18 cellular contexts compared by ENCODE assay signal in the genomic region with DNA sequence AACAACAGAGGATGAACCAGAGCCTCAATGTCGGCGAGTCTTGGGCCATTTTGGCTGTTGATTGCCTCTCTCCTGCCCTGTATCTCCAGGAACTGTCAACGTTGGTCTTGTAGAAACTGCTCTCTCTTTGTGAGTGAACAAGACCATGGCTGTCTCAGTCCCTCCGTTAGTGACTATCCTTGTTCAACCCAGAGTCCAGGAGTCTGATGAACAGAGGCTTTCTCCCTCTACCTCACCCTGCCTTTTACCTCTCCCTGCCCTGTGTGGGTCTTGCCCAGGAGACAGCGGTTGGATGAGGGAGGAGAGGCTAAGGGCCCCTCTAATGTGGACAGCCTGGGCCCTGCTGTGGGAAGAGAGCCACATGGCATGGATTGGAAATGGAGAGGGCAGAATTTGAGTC. TPM values are rescaled to one million over a fixed set of nuclear protein-coding genes. Genes with fewer than 3 reads are reported as not detected.
DNase-seq lines count a peak whose midpoint lies in the region; ATAC-seq and TF ChIP-seq lines count a peak whose summit lies in the region.
"Had no signal": no experiment of that assay in that cellular context is flagged by ENCODE, and none has a peak within 500 bp of the region (broad histone marks: within the 10 kb centered on the region; RNA-seq: fewer than 3 reads in every experiment).

No MANE protein-coding gene starts in this region.

- no peak overlapping the region for H3K9ac ChIP-seq in MM.1S (ENCODE audit: low read length)
- no peak overlapping the region for H3K9ac ChIP-seq in trophoblast cell (ENCODE audit: low read length)

- no peak for DNase-seq in activated CD8-positive, alpha-beta memory T cell treated with anti-CD3 and anti-CD28 coated beads, Interleukin-2, amount 10 ng/mL, durations not matched to agents 7 days and 5 days
- no peak for DNase-seq in activated CD8-positive, alpha-beta memory T cell treated with anti-CD3 and anti-CD28 coated beads, Interleukin-2, amount 50 U/mL, for 4 hours
- DNase-seq in MM.1S (no peak), trophoblast cell (no peak), epidermal melanocyte (ENCODE audit: insufficient read length, low spot score) (no peak), thyroid gland (no peak)
- DNase-seq in stimulated activated CD4-positive, alpha-beta T cell treated with anti-CD3 and anti-CD28 coated beads, Interleukin-2, amount 100 ng/mL, for 48 hours, result no peak
- DNase-seq: ACHN; activated effector memory CD4-positive, alpha-beta T cell treated with Interleukin-2 at 50 U/mL for 16 hours; DMS79; HCEC 1CT; heart right ventricle; lower lobe of right lung; NCI-H1417; NCI-H524 treated with DMSO at 0.1 percent for 48 hours; stimulated activated CD4-positive, alpha-beta T cell treated with anti-CD3 and anti-CD28 coated beads, Interleukin-1b, Interleukin-23, amount 100 ng/mL, for 48 hours; uterus had no signal

- H3K27me3 ChIP-seq in MM.1S (replicated peaks; ENCODE audit: insufficient read depth, low read length) (no peaks in the 10 kb centered on the region), trophoblast cell (ENCODE audit: insufficient read depth, low read length) (no peaks in the 10 kb centered on the region), thyroid gland (no peaks in the 10 kb centered on the region)
- H3K27me3 ChIP-seq: heart right ventricle, uterus had no signal

- H3K27ac ChIP-seq in MM.1S (ENCODE audit: low read length) (peak overlapping the region; percentile 98), trophoblast cell (ENCODE audit: low read depth, low read length) (no peak overlapping the region), thyroid gland (no peak overlapping the region)
- H3K27ac ChIP-seq: lower lobe of right lung, uterus had no signal

- H3K23ac ChIP-seq in trophoblast cell (ENCODE audit: low read length), result no peak overlapping the region

- peak overlapping the region; percentile 14 for H3K18ac ChIP-seq in trophoblast cell (ENCODE audit: low read length)

- H2AFZ ChIP-seq in MM.1S (ENCODE audit: low read length) (no peak overlapping the region), trophoblast cell (ENCODE audit: insufficient read depth, low read length, poor library complexity) (peak overlapping the region; percentile 23)

- H3K27ac Mint-ChIP-seq in activated CD8-positive, alpha-beta memory T cell treated with anti-CD3 and anti-CD28 coated beads, Interleukin-2, amount 10 ng/mL, durations not matched to agents 7 days and 5 days, result peak overlapping the region; percentile 94
- H3K27ac Mint-ChIP-seq in brain, result peak overlapping the region in 3 of 5 experiments; percentile 25 to 64 (median 37)

- CTCF ChIA-PET in activated CD8-positive, alpha-beta memory T cell treated with anti-CD3 and anti-CD28 coated beads, Interleukin-2, amount 10 ng/mL, durations not matched to agents 7 days and 5 days (lab: Charles Lee), result interaction anchor here (1.5 to 11.3 kb wide), 2 partner anchors 10 to 360 kb away, joined by 3 to 166 read pairs; no protein-coding TSS in a partner anchor

- peaks cover 10% of the 10 kb centered on the region for H3K79me1 ChIP-seq in trophoblast cell (ENCODE audit: low read length)

- H3K4me2 ChIP-seq in MM.1S (ENCODE audit: low read depth, low read length) (peak overlapping the region; percentile 71; the same call in 1 of the 2 replicates), trophoblast cell (ENCODE audit: low read length) (no peak overlapping the region)

- no peak overlapping the region for H3K4ac ChIP-seq in trophoblast cell (ENCODE audit: low read depth, low read length)

- peaks cover 100% of the 10 kb centered on the region for H3K4me1 Mint-ChIP-seq in activated CD8-positive, alpha-beta memory T cell treated with anti-CD3 and anti-CD28 coated beads, Interleukin-2, amount 10 ng/mL, durations not matched to agents 7 days and 5 days
- peaks cover 94% of the 10 kb centered on the region for H3K4me1 Mint-ChIP-seq in brain

- H3K36me3 Mint-ChIP-seq in activated CD8-positive, alpha-beta memory T cell treated with anti-CD3 and anti-CD28 coated beads, Interleukin-2, amount 10 ng/mL, durations not matched to agents 7 days and 5 days, result peaks cover 12% of the 10 kb centered on the region
- no peaks in the 10 kb centered on the region for H3K36me3 Mint-ChIP-seq in brain

- peak overlapping the region; percentile 15 for H2BK120ac ChIP-seq in trophoblast cell (ENCODE audit: insufficient read depth, low read length, poor library complexity)

- intact Hi-C loops in thyroid gland (cut with DNase I), result no loop called here

- no peak for ATAC-seq in activated CD8-positive, alpha-beta memory T cell treated with anti-CD3 and anti-CD28 coated beads, Interleukin-2, amount 10 ng/mL, durations not matched to agents 7 days and 5 days

- H3K27me3 Mint-ChIP-seq in activated CD8-positive, alpha-beta memory T cell treated with anti-CD3 and anti-CD28 coated beads, Interleukin-2, amount 10 ng/mL, durations not matched to agents 7 days and 5 days, result no peaks in the 10 kb centered on the region
- no peaks in the 10 kb centered on the region for H3K27me3 Mint-ChIP-seq in brain

- no peak for TF ChIP-seq CTCF in MM.1S (IDR thresholded peaks at IDR 0.05; ENCODE audit: low read length)
- TF ChIP-seq CTCF in brain (conservative IDR thresholded peaks at IDR 0.05), result no peak
- no peak for TF ChIP-seq CTCF in thyroid gland (IDR thresholded peaks at IDR 0.05)

- no peak overlapping the region for H4K12ac ChIP-seq in trophoblast cell (ENCODE audit: low read depth, low read length)

- no peaks in the 10 kb centered on the region for H3K9me2 ChIP-seq in MM.1S (replicated peaks; ENCODE audit: insufficient read depth, low read length)

- H3K4me3 ChIP-seq in MM.1S (ENCODE audit: low read length) (no peak overlapping the region), trophoblast cell (ENCODE audit: low read depth, low read length) (no peak overlapping the region), thyroid gland (replicated peaks in 1 of 3) (no peak overlapping the region)
- H3K4me3 ChIP-seq: heart right ventricle, lower lobe of right lung, uterus had no signal

- no CpG with 5 or more reads among the region's 5 CpGs for WGBS in trophoblast cell (ENCODE audit: extremely low coverage, insufficient coverage, insufficient read length)
- 98% methylated on average over 5 of the region's 5 CpGs for WGBS in thyroid gland, 2 donors

- H3K4me1 ChIP-seq in MM.1S (ENCODE audit: low read length) (peaks cover 100% of the 10 kb centered on the region), trophoblast cell (ENCODE audit: control insufficient read depth in 1 of 2, insufficient read depth in 2 of 2, low read length in 2 of 2) (peaks cover 20 to 21% of the 10 kb centered on the region in 2 experiments), thyroid gland (peaks cover 8 to 35% of the 10 kb centered on the region in 2 donors)

- peak overlapping the region; percentile 28 for H2BK5ac ChIP-seq in trophoblast cell (ENCODE audit: low read depth, low read length, poor library complexity)

- H3K9me3 Mint-ChIP-seq in activated CD8-positive, alpha-beta memory T cell treated with anti-CD3 and anti-CD28 coated beads, Interleukin-2, amount 10 ng/mL, durations not matched to agents 7 days and 5 days (ENCODE audit: low read depth), result no peaks in the 10 kb centered on the region
- H3K9me3 Mint-ChIP-seq in brain, result no peaks in the 10 kb centered on the region

- TF ChIP-seq POLR2A in thyroid gland (IDR thresholded peaks at IDR 0.05), result no peak

- peaks cover 100% of the 10 kb centered on the region for H3K79me2 ChIP-seq in MM.1S (ENCODE audit: low read length)
- peaks cover 7% of the 10 kb centered on the region for H3K79me2 ChIP-seq in trophoblast cell (ENCODE audit: control insufficient read depth, insufficient read depth, low read length, poor library complexity)

- peak overlapping the region; percentile 25 for H4K8ac ChIP-seq in trophoblast cell (ENCODE audit: low read depth, low read length)

- 0 out of 2 replicates have a peak, but pooled peaks cover 2% of the 10 kb centered on the region for H3K36me3 ChIP-seq in MM.1S (replicated peaks; ENCODE audit: insufficient read depth, low read length)
- H3K36me3 ChIP-seq in trophoblast cell (ENCODE audit: control insufficient read depth in 1 of 2, insufficient read depth in 2 of 2, low read length in 2 of 2), result no peaks in the 10 kb centered on the region
- H3K36me3 ChIP-seq in thyroid gland, result no peaks in the 10 kb centered on the region
- H3K36me3 ChIP-seq: heart right ventricle, lower lobe of right lung, uterus had no signal

- no peaks in the 10 kb centered on the region for H4K20me1 ChIP-seq in MM.1S (ENCODE audit: insufficient read depth, low read length)

- peaks cover 78% of the 10 kb centered on the region for H3F3A ChIP-seq in MM.1S (ENCODE audit: insufficient read depth, low read length)

- peak overlapping the region; percentile 17 for H3K14ac ChIP-seq in trophoblast cell (ENCODE audit: low read length)

- H3K9me3 ChIP-seq in MM.1S (replicated peaks; ENCODE audit: insufficient read depth, low read length), result no peaks in the 10 kb centered on the region
- H3K9me3 ChIP-seq in trophoblast cell (ENCODE audit: insufficient read depth, low read depth, low read length), result peaks cover 4% of the 10 kb centered on the region
- H3K9me3 ChIP-seq in thyroid gland, result no peaks in the 10 kb centered on the region
- H3K9me3 ChIP-seq: heart right ventricle, lower lobe of right lung, uterus had no signal

- H2AK5ac ChIP-seq in trophoblast cell (ENCODE audit: low read length), result peak overlapping the region; percentile 18

- no peak overlapping the region for H3K4me3 Mint-ChIP-seq in activated CD8-positive, alpha-beta memory T cell treated with anti-CD3 and anti-CD28 coated beads, Interleukin-2, amount 10 ng/mL, durations not matched to agents 7 days and 5 days
- no peak overlapping the region for H3K4me3 Mint-ChIP-seq in brain

- H4K91ac ChIP-seq in trophoblast cell (ENCODE audit: low read depth, low read length), result peak overlapping the region; percentile 45

- H2BK12ac ChIP-seq in trophoblast cell (ENCODE audit: low read length), result no peak overlapping the region

RNA-seq across cellular contexts. Expression of a gene that starts 32.8 kb away (rescaled TPM):
- 100 to 1,000 TPM; 144 to 229 TPM for total RNA-seq in activated CD8-positive, alpha-beta memory T cell treated with anti-CD3 and anti-CD28 coated beads, Interleukin-2, amount 10 ng/mL, durations not matched to agents 7 days and 5 days
- polyA plus RNA-seq in brain (ENCODE audit: insufficient read depth, low read depth, low replicate concordance), result 11.1 TPM
- polyA plus RNA-seq in trophoblast cell (2013), result 16.3 TPM in 2 replicates
- 10 to 100 TPM; 18.9 to 24.9 (median 23.8) TPM for total RNA-seq in thyroid gland

Comparison
In these comparisons a context has a peak if more than half of its experiments do, and no peak if none do; other contexts are left out.
1. RNA of a gene that starts 32.8 kb away (total RNA-seq): 144 to 229 TPM in activated CD8-positive, alpha-beta memory T cell treated with anti-CD3 and anti-CD28 coated beads, Interleukin-2, amount 10 ng/mL, durations not matched to agents 7 days and 5 days; 18.9 to 24.9 TPM in thyroid gland; every median in the first group is over 4 times any median in the second.